ENCODE assay signal across 7 cellular contexts in genomic region chr1:241721011-241721410, GRCh38.
"Had no signal": no experiment of that assay in that cellular context is flagged by ENCODE, and none has a peak within 500 bp of the region (broad histone marks: within the 10 kb centered on the region; RNA-seq: fewer than 3 reads in every experiment).

No MANE protein-coding gene starts in this region.

- FAIRE-seq: HepG2, HTR-8/SVneo had no signal

- H3K4me2 ChIP-seq: KMS-11 had no signal

- H3K9ac ChIP-seq: KMS-11 had no signal

- ATAC-seq: HepG2 had no signal

- H3K27ac ChIP-seq: HL-60, KMS-11 had no signal

- DNase-seq: IMR-90, KBM-7, KG1 had no signal
